In the genomic region with DNA sequence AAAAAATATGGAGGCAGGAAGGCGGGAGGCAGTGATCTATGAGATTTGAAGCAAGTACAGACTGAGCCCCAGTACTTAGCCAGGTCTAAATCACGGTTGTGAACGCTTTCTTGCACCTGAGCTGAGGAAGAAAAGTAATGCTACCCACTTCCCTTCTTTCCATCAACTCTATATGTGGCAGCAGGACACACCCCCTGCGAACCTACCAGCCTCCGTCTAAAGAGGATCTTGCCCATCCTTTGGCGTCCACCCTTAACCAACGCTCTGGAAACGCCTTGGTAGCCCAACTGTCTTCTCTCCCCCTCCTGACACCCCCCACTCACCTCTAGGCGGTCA, we compare ENCODE assay signal across 1 cellular context.
TF ChIP-seq lines count a peak whose summit lies in the region.

No MANE protein-coding gene starts in this region.

TF ChIP-seq in SK-N-SH treated with all-trans-retinoic acid at 6 μM for 48 hours, 23 proteins besides CTCF, POLR2A, EP300 and RAD21 (continued from another document):
- TF ChIP-seq, protein P1, sequence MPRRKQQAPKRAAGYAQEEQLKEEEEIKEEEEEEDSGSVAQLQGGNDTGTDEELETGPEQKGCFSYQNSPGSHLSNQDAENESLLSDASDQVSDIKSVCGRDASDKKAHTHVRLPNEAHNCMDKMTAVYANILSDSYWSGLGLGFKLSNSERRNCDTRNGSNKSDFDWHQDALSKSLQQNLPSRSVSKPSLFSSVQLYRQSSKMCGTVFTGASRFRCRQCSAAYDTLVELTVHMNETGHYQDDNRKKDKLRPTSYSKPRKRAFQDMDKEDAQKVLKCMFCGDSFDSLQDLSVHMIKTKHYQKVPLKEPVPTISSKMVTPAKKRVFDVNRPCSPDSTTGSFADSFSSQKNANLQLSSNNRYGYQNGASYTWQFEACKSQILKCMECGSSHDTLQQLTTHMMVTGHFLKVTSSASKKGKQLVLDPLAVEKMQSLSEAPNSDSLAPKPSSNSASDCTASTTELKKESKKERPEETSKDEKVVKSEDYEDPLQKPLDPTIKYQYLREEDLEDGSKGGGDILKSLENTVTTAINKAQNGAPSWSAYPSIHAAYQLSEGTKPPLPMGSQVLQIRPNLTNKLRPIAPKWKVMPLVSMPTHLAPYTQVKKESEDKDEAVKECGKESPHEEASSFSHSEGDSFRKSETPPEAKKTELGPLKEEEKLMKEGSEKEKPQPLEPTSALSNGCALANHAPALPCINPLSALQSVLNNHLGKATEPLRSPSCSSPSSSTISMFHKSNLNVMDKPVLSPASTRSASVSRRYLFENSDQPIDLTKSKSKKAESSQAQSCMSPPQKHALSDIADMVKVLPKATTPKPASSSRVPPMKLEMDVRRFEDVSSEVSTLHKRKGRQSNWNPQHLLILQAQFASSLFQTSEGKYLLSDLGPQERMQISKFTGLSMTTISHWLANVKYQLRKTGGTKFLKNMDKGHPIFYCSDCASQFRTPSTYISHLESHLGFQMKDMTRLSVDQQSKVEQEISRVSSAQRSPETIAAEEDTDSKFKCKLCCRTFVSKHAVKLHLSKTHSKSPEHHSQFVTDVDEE (CRISPR knock-in tag; IDR thresholded peaks at IDR 0.05): no peak
- TF ChIP-seq ZNF70 (CRISPR knock-in tag; IDR thresholded peaks at IDR 0.05) (no peak), GLIS3 (CRISPR knock-in tag; IDR thresholded peaks at IDR 0.05) (no peak)
